ENCODE assay signal across 16 cellular contexts in genomic region chr3:169619793-169620192, GRCh38. TPM values are rescaled to one million over a fixed set of nuclear protein-coding genes. Genes with fewer than 3 reads are reported as not detected.
A peak's percentile ranks its signal among the peaks of the same experiment; 100 is the strongest.
DNase-seq lines count a peak whose midpoint lies in the region; ATAC-seq and TF ChIP-seq lines count a peak whose summit lies in the region.
"Had no signal": no experiment of that assay in that cellular context is flagged by ENCODE, and none has a peak within 500 bp of the region (broad histone marks: within the 10 kb centered on the region; RNA-seq: fewer than 3 reads in every experiment).

No MANE protein-coding gene starts in this region.

- no peaks in the 10 kb centered on the region for H3K9me2 ChIP-seq in hepatocyte (replicated peaks; ENCODE audit: insufficient read depth)

- no peak overlapping the region for H3K4me2 ChIP-seq in hepatocyte
- H3K4me2 ChIP-seq: KMS-11 had no signal

- H3K36me3 ChIP-seq in hepatocyte (replicated peaks; ENCODE audit: insufficient read depth, low read depth): no peaks in the 10 kb centered on the region

- no peaks in the 10 kb centered on the region for H3K4me1 ChIP-seq in hepatocyte (ENCODE audit: insufficient read depth)

- no peaks in the 10 kb centered on the region for H4K20me1 ChIP-seq in hepatocyte (ENCODE audit: insufficient read depth, poor library complexity, severe bottlenecking)

- TF ChIP-seq CTCF in hepatocyte (IDR thresholded peaks at IDR 0.05; ENCODE audit: poor library complexity) (peak; percentile 15), coronary artery (IDR thresholded peaks at IDR 0.05) (no peak)

- ATAC-seq in left ventricle myocardium superior (peak; percentile 28), Right ventricle myocardium superior (ENCODE audit: poor library complexity) (no peak), GM21619 (IDR thresholded peaks at IDR 0.05; ENCODE audit: unreplicated experiment) (no peak)
- no peak for ATAC-seq in stimulated activated naive CD8-positive, alpha-beta T cell treated with anti-CD3 and anti-CD28 coated beads, Interleukin-15, Interleukin-2, amounts not matched to agents 100 U/mL and 50 U/mL, for 24 hours
- ATAC-seq: activated CD4-positive, CD25-positive, alpha-beta regulatory T cell treated with anti-CD3 and anti-CD28 coated beads, Interleukin-2, amount 50 U/mL, for 24 hours; stimulated activated memory B cell treated with anti-CD40 and anti-IgM and Interleukin-4, amounts not matched to agents 10 μg/mL and 1 μg/mL and 100 μg/mL, for 72 hours had no signal

- H3K4me3 ChIP-seq in hepatocyte: no peak overlapping the region
- no peak overlapping the region for H3K4me3 ChIP-seq in coronary artery

- 55% methylated on average over 6 of the region's 6 CpGs for WGBS in hepatocyte (ENCODE audit: low lambda C conversion rate, missing lambda C conversion rate)

- no peaks in the 10 kb centered on the region for H3K79me2 ChIP-seq in hepatocyte

- intact Hi-C loops in left ventricle myocardium superior (cut with micrococcal nuclease) (no loop called here), Right ventricle myocardium superior (cut with DNase I) (no loop called here)

- no peak overlapping the region for H2AFZ ChIP-seq in hepatocyte

- H3K9me3 ChIP-seq in hepatocyte (ENCODE audit: low read depth): no peaks in the 10 kb centered on the region

- no peaks in the 10 kb centered on the region for H3K27me3 ChIP-seq in hepatocyte

- H3K27ac ChIP-seq in hepatocyte: peak overlapping the region; percentile 33
- H3K27ac ChIP-seq in coronary artery: no peak overlapping the region
- H3K27ac ChIP-seq: KMS-11 had no signal

- no peak for DNase-seq in left ventricle myocardium superior
- no peak for DNase-seq in Right ventricle myocardium superior
- peak; percentile 69 for DNase-seq in NCI-H526 treated with DMSO at 0.1 percent for 48 hours (lab: John Stamatoyannopoulos, UW)
- no peak for DNase-seq in hepatocyte (ENCODE audit: low spot score)
- DNase-seq in stimulated activated naive CD8-positive, alpha-beta T cell treated with anti-CD3 and anti-CD28 coated beads, Interleukin-15, Interleukin-2, amounts not matched to agents 100 U/mL and 50 U/mL, for 24 hours: no peak
- no peak for DNase-seq in coronary artery (ENCODE audit: low spot score)
- no peak for DNase-seq in SKM-1 treated with dmso at 0.1 percent for 144 hours (lab: John Stamatoyannopoulos, UW; ENCODE audit: unreplicated experiment)
- DNase-seq: activated naive CD4-positive, alpha-beta T cell treated with Interleukin-2 at 50 U/mL for 16 hours; Calu3; HFFc6; NCI-H2171 treated with DMSO at 0.1 percent for 48 hours; T-helper 1 cell had no signal

RNA-seq across cellular contexts. Expression of gene MECOM, which starts 43.7 kb away (rescaled TPM):
- 16.3 TPM for total RNA-seq in left ventricle myocardium superior
- 15.5 TPM for total RNA-seq in Right ventricle myocardium superior
- 40.9 and 48.8 TPM in 2 replicates for total RNA-seq in hepatocyte
- 11.1 and 11.4 TPM in 2 replicates for polyA plus RNA-seq in hepatocyte
